ENCODE assay signal across 8 cellular contexts in genomic region chr3:194315965-194316361, GRCh38. TPM values are rescaled to one million over a fixed set of nuclear protein-coding genes. Genes with fewer than 3 reads are reported as not detected.
DNase-seq lines count a peak whose midpoint lies in the region; ATAC-seq, FAIRE-seq and TF ChIP-seq lines count a peak whose summit lies in the region.

No MANE protein-coding gene starts in this region.

- FAIRE-seq in K562 (lab: Jason Lieb, UNC) (no peak), GM19239 (lab: Jason Lieb, UNC) (no peak)

- ATAC-seq in activated T-cell treated with anti-CD3 and anti-CD28 coated beads, Interleukin-2, amount 50 U/mL, for 4 hours = peak; percentile 34 to 40
- ATAC-seq in HG03196 (IDR thresholded peaks at IDR 0.05; ENCODE audit: unreplicated experiment) (peak; percentile 12), K562 (peak; percentile 30)

- in situ Hi-C loops in K562 (cut with MboI) = loop anchor here (5.0 to 25.0 kb wide), 3 partner anchors 151 to 1504 kb away; no protein-coding TSS in a partner anchor

- TF ChIP-seq POLR2A in K562 (conservative IDR thresholded peaks at IDR 0.05) = no peak

- H3K4me2 ChIP-seq in K562 (ENCODE audit: insufficient read depth, low read length) = peak overlapping the region; percentile 81

- peak overlapping the region; percentile 95 for H2AFZ ChIP-seq in K562 (ENCODE audit: low read depth, low read length)

- 55% methylated on average over 12 of the region's 17 CpGs for WGBS in K562 (ENCODE audit: insufficient coverage, low coverage, missing lambda C conversion rate)

- no TSS peak for BruUV-seq in K562 (replicated peaks; lab: Mats Ljungman, UMichigan)

- TF ChIP-seq EP300 in K562 (IDR thresholded peaks at IDR 0.05; ENCODE audit: low read length) = no peak

- H3K79me2 ChIP-seq in K562 (ENCODE audit: control insufficient read depth, insufficient read depth, low read length) = no peaks in the 10 kb centered on the region

- no peaks in the 10 kb centered on the region for H4K20me1 ChIP-seq in K562 (replicated peaks; ENCODE audit: control insufficient read depth, insufficient read depth, low read length)

- H3K36me3 ChIP-seq in K562 (ENCODE audit: control insufficient read depth, insufficient read depth, low read length) = no peaks in the 10 kb centered on the region
- H3K36me3 ChIP-seq in muscle layer of duodenum (ENCODE audit: control insufficient read depth in 1 of 2, insufficient read depth in 2 of 2, low read length in 2 of 2) = no peaks in the 10 kb centered on the region

- H3K27ac ChIP-seq in K562 (ENCODE audit: extremely low read depth, low read depth, low read length) (no peak overlapping the region), muscle layer of duodenum (ENCODE audit: low read length) (no peak overlapping the region)

- peaks cover 26% of the 10 kb centered on the region for H3K27me3 Mint-ChIP-seq in activated T-cell treated with anti-CD3 and anti-CD28 coated beads, Interleukin-2, amount 50 U/mL, for 4 hours (ENCODE audit: low read depth)

- peaks cover 12 to 14% of the 10 kb centered on the region in 2 experiments for H3K4me1 ChIP-seq in K562 (replicated peaks in 1 of 2; ENCODE audit: control insufficient read depth in 2 of 2, insufficient read depth in 2 of 2, low read length in 2 of 2)
- peaks cover 3 to 14% of the 10 kb centered on the region in 2 donors for H3K4me1 ChIP-seq in muscle layer of duodenum (ENCODE audit: control insufficient read depth in 1 of 2, insufficient read depth in 2 of 2, low read length in 2 of 2)

- intact Hi-C loops in K562 (cut with micrococcal nuclease) = loop anchor here (1.0 to 10.0 kb wide), 10 partner anchors 61 to 1501 kb away; no protein-coding TSS in a partner anchor

- H3K9me3 ChIP-seq in K562 (replicated peaks; ENCODE audit: control insufficient read depth, insufficient read depth, low read depth, low read length) (peaks cover 4% of the 10 kb centered on the region; the same call in 1 of the 2 replicates), muscle layer of duodenum (ENCODE audit: control insufficient read depth in 1 of 2, low read length in 2 of 2) (peaks cover 0 to 4% of the 10 kb centered on the region in 2 donors)

- POLR2A ChIA-PET in K562 (lab: Yijun Ruan, JAX) = interaction anchor here (0.5 to 5.5 kb wide), 8 partner anchors 8 to 925 kb away, joined by 3 to 48 read pairs (median 4); partner anchors contain the start of gene HES1

- no peaks in the 10 kb centered on the region for H3K36me3 Mint-ChIP-seq in activated T-cell treated with anti-CD3 and anti-CD28 coated beads, Interleukin-2, amount 50 U/mL, for 4 hours (ENCODE audit: insufficient read depth)

- H3K9me1 ChIP-seq in K562 (ENCODE audit: control insufficient read depth, insufficient read depth, low read length) = no peaks in the 10 kb centered on the region

- no peaks in the 10 kb centered on the region for H3K27me3 ChIP-seq in K562 (ENCODE audit: control insufficient read depth in 2 of 2, insufficient read depth in 2 of 2, low read length in 2 of 2)
- H3K27me3 ChIP-seq in muscle layer of duodenum (ENCODE audit: low read depth, low read length) = no peaks in the 10 kb centered on the region

- TF ChIP-seq RAD21 in K562 (CRISPR knock-in tag; conservative IDR thresholded peaks at IDR 0.05 in 1 of 2, IDR thresholded peaks at IDR 0.05 in 1 of 2) = no peak

- no peak for DNase-seq in activated T-cell treated with anti-CD3 and anti-CD28 coated beads, Interleukin-2, amount 50 U/mL, for 4 hours
- DNase-seq in activated T-cell treated with anti-CD3 and anti-CD28 coated beads for 4 hours = no peak
- no peak for DNase-seq in K562 (ENCODE audit: extremely low read depth in 1 of 4, low spot score in 3 of 4)
- no peak for DNase-seq in GM19239 (ENCODE audit: insufficient read length, low spot score)
- no peak for DNase-seq in SHP77 treated with DMSO at 0.1 percent for 48 hours (lab: John Stamatoyannopoulos, UW)
- no peak for DNase-seq in HUDEP-2 (lab: John Stamatoyannopoulos, UW; ENCODE audit: unreplicated experiment in 76 of 76)

- no peak for TF ChIP-seq CTCF in K562 (IDR thresholded peaks at IDR 0.05 in 2 of 3, conservative IDR thresholded peaks at IDR 0.05 in 1 of 3; ENCODE audit: insufficient read depth in 2 of 3, low read depth in 1 of 3, low read length in 3 of 3)

- H3K9me3 Mint-ChIP-seq in activated T-cell treated with anti-CD3 and anti-CD28 coated beads, Interleukin-2, amount 50 U/mL, for 4 hours = peaks cover 12% of the 10 kb centered on the region

- H3K9ac ChIP-seq in K562 (ENCODE audit: insufficient read depth in 1 of 2, low read depth in 2 of 2, low read length in 2 of 2) = no peak overlapping the region

- H3K4me3 ChIP-seq in K562 (peak overlapping the region; percentile 47; the same call in 1 of the 2 replicates), muscle layer of duodenum (ENCODE audit: low read depth in 1 of 2, low read length in 2 of 2) (peak overlapping the region; percentile 64 to 69)

- CTCF ChIA-PET in K562 (lab: Yijun Ruan, JAX; ENCODE audit: low intra/inter-chr PET ratio) = interaction anchor here (1.0 to 1.7 kb wide), 4 partner anchors 299 to 536 kb away, joined by 3 to 12 read pairs (median 6); no protein-coding TSS in a partner anchor

- peaks cover 13% of the 10 kb centered on the region for H3K4me1 Mint-ChIP-seq in activated T-cell treated with anti-CD3 and anti-CD28 coated beads, Interleukin-2, amount 50 U/mL, for 4 hours (ENCODE audit: low read depth)

- H3K4me3 Mint-ChIP-seq in activated T-cell treated with anti-CD3 and anti-CD28 coated beads, Interleukin-2, amount 50 U/mL, for 4 hours = peak overlapping the region; percentile 53

TF ChIP-seq in K562, 482 proteins besides CTCF, POLR2A, EP300 and RAD21 (continues in another document):
- TF ChIP-seq NFRKB (IDR thresholded peaks at IDR 0.05; ENCODE audit: low read depth) = no peak
- no peak for TF ChIP-seq ZBED1 (IDR thresholded peaks at IDR 0.05)
- TF ChIP-seq ZNF197 (CRISPR knock-in tag; IDR thresholded peaks at IDR 0.05; ENCODE audit: low read depth) = no peak
- TF ChIP-seq CCAR2 (IDR thresholded peaks at IDR 0.05; ENCODE audit: low read depth, low read length) = no peak
- TF ChIP-seq ZNF165 (CRISPR knock-in tag; IDR thresholded peaks at IDR 0.05; ENCODE audit: borderline replicate concordance) = no peak
- no peak for TF ChIP-seq PHB (CRISPR knock-in tag; IDR thresholded peaks at IDR 0.05)
- TF ChIP-seq SRSF7 (optimal IDR thresholded peaks at IDR 0.05; ENCODE audit: low read depth, low read length) = no peak

RNA-seq across cellular contexts. Expression of gene CPN2, which starts 35.2 kb away (rescaled TPM):
- total RNA-seq in activated T-cell treated with anti-CD3 and anti-CD28 coated beads, Interleukin-2, amount 50 U/mL, for 4 hours = under 1 TPM in 1 of 3 donors, not detected in 2; 0.08 TPM
- total RNA-seq in K562 (2011; cell fraction: chromatin; rRNA removed; ENCODE audit: low replicate concordance) = not detected in 2 replicates
- total RNA-seq in K562 (2011; cell fraction: nucleolus; rRNA removed) = not detected in 2 replicates
- total RNA-seq in K562 (2011; cell fraction: nucleoplasm; rRNA removed) = not detected in 2 replicates
- total RNA-seq in K562 (2014; rRNA removed) (not detected in 2 replicates), K562 (2014; rRNA removed; fragmentation: Illumina TruSeq; extraction: Trizol) (not detected in 2 replicates), K562 (2015; rRNA removed; fragmentation: Illumina TruSeq; extraction: Trizol) (not detected in 2 replicates), K562 (2021) (not detected in 2 replicates)
- polyA plus RNA-seq in K562 (2011; rRNA removed) (not detected in 2 replicates), K562 (2014; fragmentation: Illumina TruSeq; extraction: Trizol) (not detected in 2 replicates), K562 (2014; fragmentation: Nextera tagmentation; extraction: Ambion mirVana) (not detected), K562 (2014; rRNA removed) (not detected in 2 replicates)
- 0.04 TPM in 1 of 2 replicates, not detected in the other for polyA plus RNA-seq in K562 (2011; cell fraction: cytosol; rRNA removed)
- polyA plus RNA-seq in K562 (2011; cell fraction: nucleus; rRNA removed) = not detected in 2 replicates
- 0.06 TPM in 1 of 2 replicates, not detected in the other for polyA plus RNA-seq in K562 (2012)
- not detected in 2 replicates for polyA minus RNA-seq in K562 (2011; rRNA and poly(A)+ RNA removed)
- not detected in 2 replicates for polyA minus RNA-seq in K562 (2011; cell fraction: cytosol; rRNA and poly(A)+ RNA removed)
- not detected in 2 replicates for polyA minus RNA-seq in K562 (2011; cell fraction: nucleus; rRNA and poly(A)+ RNA removed)

RNA-seq across cellular contexts. Expression of gene LRRC15, which starts 53.6 kb away (rescaled TPM):
- not detected for total RNA-seq in activated T-cell treated with anti-CD3 and anti-CD28 coated beads, Interleukin-2, amount 50 U/mL, for 4 hours
- total RNA-seq in K562 (2011; cell fraction: chromatin; rRNA removed; ENCODE audit: low replicate concordance) = not detected in 2 replicates
- not detected in 2 replicates for total RNA-seq in K562 (2011; cell fraction: nucleolus; rRNA removed)
- not detected in 2 replicates for total RNA-seq in K562 (2011; cell fraction: nucleoplasm; rRNA removed)
- total RNA-seq in K562 (2014; rRNA removed) (not detected in 2 replicates), K562 (2014; rRNA removed; fragmentation: Illumina TruSeq; extraction: Trizol) (not detected in 2 replicates), K562 (2015; rRNA removed; fragmentation: Illumina TruSeq; extraction: Trizol) (not detected in 2 replicates), K562 (2021) (not detected in 2 replicates)
- polyA plus RNA-seq in K562 (2011; rRNA removed) (0.01 TPM in 1 of 2 replicates, not detected in the other), K562 (2014; fragmentation: Illumina TruSeq; extraction: Trizol) (not detected in 2 replicates), K562 (2014; fragmentation: Nextera tagmentation; extraction: Ambion mirVana) (not detected), K562 (2014; rRNA removed) (not detected in 2 replicates)
- polyA plus RNA-seq in K562 (2011; cell fraction: cytosol; rRNA removed) = not detected in 2 replicates
- polyA plus RNA-seq in K562 (2011; cell fraction: nucleus; rRNA removed) = not detected in 2 replicates
- polyA plus RNA-seq in K562 (2012) = not detected in 2 replicates
- not detected in 2 replicates for polyA minus RNA-seq in K562 (2011; rRNA and poly(A)+ RNA removed)
- not detected in 2 replicates for polyA minus RNA-seq in K562 (2011; cell fraction: cytosol; rRNA and poly(A)+ RNA removed)
- not detected in 2 replicates for polyA minus RNA-seq in K562 (2011; cell fraction: nucleus; rRNA and poly(A)+ RNA removed)
